1 cellular context compared by ENCODE assay signal in genomic region chr5:181176258-181176952, GRCh38.
TF ChIP-seq lines count a peak whose summit lies in the region.

No MANE protein-coding gene starts in this region.

TF ChIP-seq in K562, 482 proteins besides CTCF, POLR2A, EP300 and RAD21:
- TF ChIP-seq KLF13 (tag; IDR thresholded peaks at IDR 0.05; ENCODE audit: borderline replicate concordance, low read depth) (0 out of 2 replicates have a peak, but pooled peaks have one; percentile 43), MECOM (CRISPR knock-in tag; IDR thresholded peaks at IDR 0.05) (0 out of 2 replicates have a peak, but pooled peaks have one; percentile 53), PKNOX1 (IDR thresholded peaks at IDR 0.05) (peak; percentile 37; the same call in 1 of the 2 replicates), NR4A1 (CRISPR knock-in tag; IDR thresholded peaks at IDR 0.05) (no peak), NR4A1 (tag; IDR thresholded peaks at IDR 0.05) (0 out of 2 replicates have a peak, but pooled peaks have one; percentile 28), DDX20 (tag; IDR thresholded peaks at IDR 0.05; ENCODE audit: low read depth) (peak; percentile 61; the same call in 1 of the 2 replicates), PTTG1 (tag; IDR thresholded peaks at IDR 0.05; ENCODE audit: low read depth) (peak; percentile 81), MEF2D (tag; conservative IDR thresholded peaks at IDR 0.05; ENCODE audit: low read depth) (0 out of 2 replicates have a peak, but pooled peaks have one; percentile 60), SRF (CRISPR knock-in tag; IDR thresholded peaks at IDR 0.05) (peak; percentile 70 to 96; a peak in 3 of 4 replicates), ZNF740 (CRISPR knock-in tag; IDR thresholded peaks at IDR 0.05) (no peak), ZNF740 (tag; IDR thresholded peaks at IDR 0.05) (peak in 1 of 2 experiments; percentile 45; a peak in 1 of 4 replicates), TRIM24 (IDR thresholded peaks at IDR 0.05) (no peak), IRF9 (tag; IDR thresholded peaks at IDR 0.05) (0 out of 2 replicates have a peak, but pooled peaks have one; percentile 47), STAT5A (IDR thresholded peaks at IDR 0.05; ENCODE audit: borderline replicate concordance, low read length) (peak; percentile 91), IRF2 (CRISPR knock-in tag; IDR thresholded peaks at IDR 0.05) (no peak), ZNF592 (IDR thresholded peaks at IDR 0.05) (peak; percentile 92), TEAD2 (tag; IDR thresholded peaks at IDR 0.05) (0 out of 2 replicates have a peak, but pooled peaks have one; percentile 25), SMAD4 (CRISPR knock-in tag; conservative IDR thresholded peaks at IDR 0.05) (0 out of 2 replicates have a peak, but pooled peaks have one; percentile 43), ZNF507 (tag; conservative IDR thresholded peaks at IDR 0.05) (no peak), JUNB (CRISPR knock-in tag; conservative IDR thresholded peaks at IDR 0.05) (no peak), PTRF (tag; IDR thresholded peaks at IDR 0.05) (peak; percentile 73), RFX1 (IDR thresholded peaks at IDR 0.05) (peak; percentile 75), HDAC8 (tag; IDR thresholded peaks at IDR 0.05) (peak; percentile 80; the same call in 1 of the 2 replicates), MYNN (IDR thresholded peaks at IDR 0.05) (no peak), MYNN (CRISPR knock-in tag; IDR thresholded peaks at IDR 0.05) (no peak), KLF1 (tag; IDR thresholded peaks at IDR 0.05) (0 out of 2 replicates have a peak, but pooled peaks have one; percentile 33), NR2C1 (IDR thresholded peaks at IDR 0.05) (no peak), NR2C1 (tag; IDR thresholded peaks at IDR 0.05) (peak; percentile 61; the same call in 1 of the 2 replicates), CREB3 (tag; conservative IDR thresholded peaks at IDR 0.05; ENCODE audit: low read depth) (peak; percentile 75)
- TF ChIP-seq, protein P1, sequence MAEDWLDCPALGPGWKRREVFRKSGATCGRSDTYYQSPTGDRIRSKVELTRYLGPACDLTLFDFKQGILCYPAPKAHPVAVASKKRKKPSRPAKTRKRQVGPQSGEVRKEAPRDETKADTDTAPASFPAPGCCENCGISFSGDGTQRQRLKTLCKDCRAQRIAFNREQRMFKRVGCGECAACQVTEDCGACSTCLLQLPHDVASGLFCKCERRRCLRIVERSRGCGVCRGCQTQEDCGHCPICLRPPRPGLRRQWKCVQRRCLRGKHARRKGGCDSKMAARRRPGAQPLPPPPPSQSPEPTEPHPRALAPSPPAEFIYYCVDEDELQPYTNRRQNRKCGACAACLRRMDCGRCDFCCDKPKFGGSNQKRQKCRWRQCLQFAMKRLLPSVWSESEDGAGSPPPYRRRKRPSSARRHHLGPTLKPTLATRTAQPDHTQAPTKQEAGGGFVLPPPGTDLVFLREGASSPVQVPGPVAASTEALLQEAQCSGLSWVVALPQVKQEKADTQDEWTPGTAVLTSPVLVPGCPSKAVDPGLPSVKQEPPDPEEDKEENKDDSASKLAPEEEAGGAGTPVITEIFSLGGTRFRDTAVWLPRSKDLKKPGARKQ (CRISPR knock-in tag; IDR thresholded peaks at IDR 0.05), result no peak
TF ChIP-seq in K562: peak in this region for 20.
